In genomic region chr6:120219339-120219738, GRCh38 we compare ENCODE assay signal across 29 cellular contexts.
"Had no signal": no experiment of that assay in that cellular context is flagged by ENCODE, and none has a peak within 500 bp of the region (broad histone marks: within the 10 kb centered on the region; RNA-seq: fewer than 3 reads in every experiment).

No MANE protein-coding gene starts in this region.

- H3K4me3 ChIP-seq: stomach, suprapubic skin, testis, thoracic aorta, thyroid gland, tibial artery, tibial nerve, transverse colon, upper lobe of left lung, upper lobe of right lung, uterus, vagina had no signal

- H3K27me3 Mint-ChIP-seq: stimulated activated memory B cell treated with anti-CD40 and anti-IgM and Interleukin-4, amounts not matched to agents 10 μg/mL and 1 μg/mL and 100 μg/mL, for 72 hours; stimulated activated naive CD8-positive, alpha-beta T cell treated with anti-CD3 and anti-CD28 coated beads, Interleukin-15, amount 100 ng/mL, for 72 hours; stimulated activated naive CD8-positive, alpha-beta T cell treated with anti-CD3 and anti-CD28 coated beads, Interleukin-15, Interleukin-2, amounts not matched to agents 100 ng/mL and 50 ng/mL, for 24 hours; type B pancreatic cell had no signal

- H3K27ac ChIP-seq: stomach, suprapubic skin, testis, thoracic aorta, thyroid gland, tibial artery, tibial nerve, transverse colon, upper lobe of left lung, upper lobe of right lung, uterus, vagina had no signal

- H3K36me3 ChIP-seq: stomach, suprapubic skin, thoracic aorta, thyroid gland, tibial artery, tibial nerve, transverse colon, upper lobe of left lung, upper lobe of right lung, uterus, vagina had no signal

- H3K27me3 ChIP-seq: stomach, suprapubic skin, testis, thyroid gland, tibial artery, tibial nerve, transverse colon, upper lobe of left lung, upper lobe of right lung, uterus, vagina had no signal

- ATAC-seq: stimulated activated effector memory CD8-positive, alpha-beta T cell treated with anti-CD3 and anti-CD28 coated beads, Interleukin-12 subunit alpha, Interleukin-12 subunit beta, amount 100 ng/mL, for 72 hours; stimulated activated memory B cell treated with anti-CD40 and anti-IgM and Interleukin-4, amounts not matched to agents 10 μg/mL and 1 μg/mL and 100 μg/mL, for 72 hours; stimulated activated naive B cell treated with anti-CD40 and anti-IgM and Interleukin-4, amounts not matched to agents 10 μg/mL and 1 μg/mL and 100 μg/mL, for 72 hours; stimulated activated naive CD8-positive, alpha-beta T cell treated with anti-CD3 and anti-CD28 coated beads, Interleukin-15, amount 100 ng/mL, for 72 hours; stimulated activated naive CD8-positive, alpha-beta T cell treated with anti-CD3 and anti-CD28 coated beads, Interleukin-15, Interleukin-2, amounts not matched to agents 100 U/mL and 50 U/mL, for 24 hours; upper lobe of right lung had no signal

- H3K9me3 Mint-ChIP-seq: stimulated activated memory B cell treated with anti-CD40 and anti-IgM and Interleukin-4, amounts not matched to agents 10 μg/mL and 1 μg/mL and 100 μg/mL, for 72 hours; stimulated activated naive CD8-positive, alpha-beta T cell treated with anti-CD3 and anti-CD28 coated beads, Interleukin-15, amount 100 ng/mL, for 72 hours; stimulated activated naive CD8-positive, alpha-beta T cell treated with anti-CD3 and anti-CD28 coated beads, Interleukin-15, Interleukin-2, amounts not matched to agents 100 ng/mL and 50 ng/mL, for 24 hours; type B pancreatic cell had no signal

- FAIRE-seq: urothelium cell line had no signal

- H3K4me1 Mint-ChIP-seq: stimulated activated effector memory CD8-positive, alpha-beta T cell treated with anti-CD3 and anti-CD28 coated beads, Interleukin-12 subunit alpha, Interleukin-12 subunit beta, amount 100 ng/mL, for 72 hours; stimulated activated naive CD8-positive, alpha-beta T cell treated with anti-CD3 and anti-CD28 coated beads, Interleukin-15, amount 100 ng/mL, for 72 hours had no signal

- H3K4me3 Mint-ChIP-seq: stimulated activated effector memory CD8-positive, alpha-beta T cell treated with anti-CD3 and anti-CD28 coated beads, Interleukin-12 subunit alpha, Interleukin-12 subunit beta, amount 100 ng/mL, for 72 hours; stimulated activated memory B cell treated with anti-CD40 and anti-IgM and Interleukin-4, amounts not matched to agents 10 μg/mL and 1 μg/mL and 100 μg/mL, for 72 hours; stimulated activated naive B cell treated with anti-CD40 and anti-IgM and Interleukin-4, amounts not matched to agents 10 μg/mL and 1 μg/mL and 100 μg/mL, for 72 hours; stimulated activated naive CD8-positive, alpha-beta T cell treated with anti-CD3 and anti-CD28 coated beads, Interleukin-15, amount 100 ng/mL, for 72 hours; stimulated activated naive CD8-positive, alpha-beta T cell treated with anti-CD3 and anti-CD28 coated beads, Interleukin-15, Interleukin-2, amounts not matched to agents 100 ng/mL and 50 ng/mL, for 24 hours; type B pancreatic cell had no signal

- H3K9me3 ChIP-seq: stomach, suprapubic skin, testis, thoracic aorta, thyroid gland, tibial artery, tibial nerve, transverse colon, upper lobe of left lung, upper lobe of right lung, uterus, vagina had no signal

- DNase-seq: stimulated activated CD4-positive, alpha-beta T cell treated with anti-CD3 and anti-CD28 coated beads, Interleukin-2, amount 100 ng/mL, for 48 hours; stimulated activated CD4-positive, alpha-beta T cell treated with anti-CD3 and anti-CD28 coated beads, Interleukin-4, amount 100 ng/mL, for 1 hour; stimulated activated CD4-positive, alpha-beta T cell treated with anti-CD3 and anti-CD28 coated beads, Interleukin-4, amount 100 ng/mL, for 24 hours; stimulated activated CD4-positive, alpha-beta T cell treated with anti-CD3 and anti-CD28 coated beads, Interleukin-4, amount 100 ng/mL, for 4 hours; stimulated activated CD8-positive, alpha-beta memory T cell treated with anti-CD3 and anti-CD28 coated beads, Interleukin-4, amount 100 ng/mL, for 48 hours; stimulated activated naive B cell treated with anti-CD40 and anti-IgM and Interleukin-4, amounts not matched to agents 10 μg/mL and 1 μg/mL and 100 μg/mL, for 72 hours; stimulated activated naive CD4-positive, alpha-beta T cell; stimulated activated naive CD4-positive, alpha-beta T cell treated with Interleukin-2 at 50 U/mL for 16 hours; stimulated activated naive CD8-positive, alpha-beta T cell treated with anti-CD3 and anti-CD28 coated beads, Interleukin-15, amount 100 ng/mL, for 72 hours; stimulated activated naive CD8-positive, alpha-beta T cell treated with anti-CD3 and anti-CD28 coated beads, Interleukin-15, Interleukin-2, amounts not matched to agents 100 U/mL and 50 U/mL, for 24 hours; stomach; substantia nigra; testis; thyroid gland; tibial artery; transverse colon; trophoblast cell; upper lobe of left lung; upper lobe of right lung; uterus had no signal

- H3K36me3 Mint-ChIP-seq: stimulated activated effector memory CD8-positive, alpha-beta T cell treated with anti-CD3 and anti-CD28 coated beads, Interleukin-12 subunit alpha, Interleukin-12 subunit beta, amount 100 ng/mL, for 72 hours; stimulated activated memory B cell treated with anti-CD40 and anti-IgM and Interleukin-4, amounts not matched to agents 10 μg/mL and 1 μg/mL and 100 μg/mL, for 72 hours; stimulated activated naive B cell treated with anti-CD40 and anti-IgM and Interleukin-4, amounts not matched to agents 10 μg/mL and 1 μg/mL and 100 μg/mL, for 72 hours; type B pancreatic cell had no signal

- H3K27ac Mint-ChIP-seq: stimulated activated effector memory CD8-positive, alpha-beta T cell treated with anti-CD3 and anti-CD28 coated beads, Interleukin-12 subunit alpha, Interleukin-12 subunit beta, amount 100 ng/mL, for 72 hours; stimulated activated memory B cell treated with anti-CD40 and anti-IgM and Interleukin-4, amounts not matched to agents 10 μg/mL and 1 μg/mL and 100 μg/mL, for 72 hours; stimulated activated naive B cell treated with anti-CD40 and anti-IgM and Interleukin-4, amounts not matched to agents 10 μg/mL and 1 μg/mL and 100 μg/mL, for 72 hours; stimulated activated naive CD8-positive, alpha-beta T cell treated with anti-CD3 and anti-CD28 coated beads, Interleukin-15, amount 100 ng/mL, for 72 hours; stimulated activated naive CD8-positive, alpha-beta T cell treated with anti-CD3 and anti-CD28 coated beads, Interleukin-15, Interleukin-2, amounts not matched to agents 100 ng/mL and 50 ng/mL, for 24 hours; type B pancreatic cell had no signal

- H3K4me1 ChIP-seq: stomach, suprapubic skin, testis, thyroid gland, tibial artery, tibial nerve, transverse colon, upper lobe of left lung, upper lobe of right lung, uterus, vagina had no signal
